In the genomic region with DNA sequence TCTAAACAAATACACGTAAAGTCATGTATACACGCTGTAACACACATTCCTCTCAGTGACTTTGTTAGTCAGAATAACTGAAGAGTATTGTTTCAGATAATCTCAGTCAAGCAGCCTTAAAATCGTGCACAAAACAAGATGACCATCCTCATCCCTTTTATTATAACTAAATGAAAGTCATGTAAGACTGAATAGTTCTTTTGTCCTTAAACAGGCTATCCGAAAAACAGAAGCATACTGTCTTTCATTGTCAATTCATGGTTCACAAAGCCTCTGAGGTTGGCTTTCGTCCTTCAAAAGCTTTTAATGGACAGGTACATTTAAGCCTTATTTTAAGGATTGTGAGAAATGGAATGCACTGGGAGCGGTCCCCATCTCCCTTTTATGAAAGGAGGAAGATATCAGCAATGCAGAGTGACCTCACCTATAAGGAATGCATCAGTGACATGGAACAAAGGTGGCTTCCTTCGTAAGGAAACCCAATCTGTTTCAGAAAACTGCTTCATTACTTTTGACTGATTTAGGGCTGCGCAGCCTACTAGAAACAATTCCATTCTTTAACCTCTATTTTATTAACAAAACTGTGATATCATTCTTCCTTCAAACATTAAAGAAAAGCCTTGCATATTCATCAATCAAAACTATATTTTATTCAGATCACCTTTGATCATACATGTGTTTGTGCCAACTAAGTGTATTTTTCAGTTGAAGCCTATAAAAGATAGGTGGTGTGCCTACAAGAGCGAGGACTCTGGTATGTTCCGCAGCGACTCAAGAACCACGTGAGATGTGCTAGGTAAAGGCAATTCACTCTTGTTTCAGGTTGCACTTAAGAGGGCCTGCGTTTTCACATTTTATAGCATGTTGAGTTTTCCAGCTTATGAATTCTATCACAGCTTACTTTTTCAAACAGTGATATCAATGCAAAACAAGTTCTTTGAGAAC, we compare ENCODE assay signal across 15 cellular contexts. TPM values are rescaled to one million over a fixed set of nuclear protein-coding genes. Genes with fewer than 3 reads are reported as not detected.
DNase-seq lines count a peak whose midpoint lies in the region; ATAC-seq, FAIRE-seq and TF ChIP-seq lines count a peak whose summit lies in the region.
"Had no signal": no experiment of that assay in that cellular context is flagged by ENCODE, and none has a peak within 500 bp of the region (broad histone marks: within the 10 kb centered on the region; RNA-seq: fewer than 3 reads in every experiment).

No MANE protein-coding gene starts in this region.

- H3K27me3 ChIP-seq in PC-3 (ENCODE audit: low read length) (no peaks in the 10 kb centered on the region), H1 (replicated peaks in 1 of 4; ENCODE audit: control insufficient read depth in 3 of 4, extremely low read depth in 1 of 4, insufficient read depth in 3 of 4, low read length in 3 of 4) (no peaks in the 10 kb centered on the region), mesendoderm (ENCODE audit: insufficient read depth, low read length, poor library complexity) (no peaks in the 10 kb centered on the region)

- POLR2A ChIA-PET in PC-3 (lab: Charles Lee; ENCODE audit: unreplicated experiment) (interaction anchor here (0.7 kb wide), 1 partner anchor 17 kb away, joined by 6 read pairs; no protein-coding TSS in a partner anchor), H1 (lab: Charles Lee; ENCODE audit: partially characterized antibody) (interaction anchor here (3.0 kb wide), 1 partner anchor 18 kb away, joined by 11 read pairs; the partner anchor contains the start of gene SH3RF1)
- POLR2A ChIA-PET in naive thymus-derived CD8-positive, alpha-beta T cell (lab: Charles Lee), result no interaction called here

- peak overlapping the region; percentile 46 for H4K5ac ChIP-seq in H1 (ENCODE audit: insufficient read length, low read depth, low read length)
- no peak overlapping the region for H4K5ac ChIP-seq in mesendoderm (ENCODE audit: low read length)

- TF ChIP-seq RAD21 in H1 (IDR thresholded peaks at IDR 0.05 in 1 of 2, conservative IDR thresholded peaks at IDR 0.05 in 1 of 2; ENCODE audit: low read depth in 2 of 2, low read length in 2 of 2), result no peak

- WGBS in H1 (ENCODE audit: extremely low coverage in 1 of 2, insufficient coverage in 1 of 2, insufficient read length in 1 of 2, insufficient replicate concordance in 2 of 2, low coverage in 1 of 2, low lambda C conversion rate in 2 of 2, missing lambda C conversion rate in 1 of 2), 2 experiments, result 61% methylated on average over 13 of the region's 13 CpGs; no CpG with 5 or more reads in 1 of the 2 experiments
- no CpG with 5 or more reads among the region's 13 CpGs for WGBS in mesendoderm (ENCODE audit: extremely low coverage, insufficient coverage, low lambda C conversion rate)

- peak; percentile 60 for ATAC-seq in PC-3
- no peak for ATAC-seq in activated CD4-positive, CD25-positive, alpha-beta regulatory T cell treated with anti-CD3 and anti-CD28 coated beads, Interleukin-2, amount 50 U/mL, for 24 hours
- ATAC-seq in naive thymus-derived CD8-positive, alpha-beta T cell, result no peak

- H3K18ac ChIP-seq in H1 (ENCODE audit: extremely low read depth, low read length) (no peak overlapping the region), mesendoderm (ENCODE audit: low read length) (peak overlapping the region; percentile 30)

- H3K14ac ChIP-seq in H1 (ENCODE audit: insufficient read length), result no peak overlapping the region

- peak overlapping the region; percentile 86 for H3K27ac ChIP-seq in PC-3 (ENCODE audit: low read length)
- H3K27ac ChIP-seq in H1 (ENCODE audit: low read depth, low read length), result peak overlapping the region; percentile 36; the same call in 1 of the 2 replicates
- peak overlapping the region; percentile 26 for H3K27ac ChIP-seq in mesendoderm (ENCODE audit: low read depth, low read length)
- H3K27ac ChIP-seq: HL-60 had no signal

- H4K20me1 ChIP-seq in PC-3 (ENCODE audit: low read length), result no peaks in the 10 kb centered on the region
- H4K20me1 ChIP-seq in H1 (replicated peaks in 1 of 2; ENCODE audit: control insufficient read depth in 1 of 2, insufficient read depth in 2 of 2, low read length in 2 of 2), result no peaks in the 10 kb centered on the region

- peak; percentile 82 for FAIRE-seq in H1 (lab: Jason Lieb, UNC)
- FAIRE-seq: GM19239 had no signal

- peak overlapping the region; percentile 46; the same call in 1 of the 2 replicates for H2BK12ac ChIP-seq in H1 (ENCODE audit: low read depth, low read length)

- H3K27ac Mint-ChIP-seq in naive thymus-derived CD8-positive, alpha-beta T cell, result no peak overlapping the region
- H3K27ac Mint-ChIP-seq: activated naive CD4-positive, alpha-beta T cell treated with anti-CD3 and anti-CD28 coated beads for 36 hours had no signal

- H3K9me3 Mint-ChIP-seq in naive thymus-derived CD8-positive, alpha-beta T cell, result peaks cover 0 to 4% (median 0%) of the 10 kb centered on the region in 9 donors
- H3K9me3 Mint-ChIP-seq: activated naive CD4-positive, alpha-beta T cell treated with anti-CD3 and anti-CD28 coated beads for 36 hours had no signal

- no peak overlapping the region for H3K23ac ChIP-seq in H1 (ENCODE audit: insufficient read length)
- no peak overlapping the region for H3K23ac ChIP-seq in mesendoderm (ENCODE audit: low read length)

- H2BK5ac ChIP-seq in H1 (ENCODE audit: low read depth, low read length) (peak overlapping the region; percentile 48), mesendoderm (ENCODE audit: low read length) (peak overlapping the region; percentile 77)

- H2BK120ac ChIP-seq in H1 (replicated peaks; ENCODE audit: low read depth, low read length) (no peak overlapping the region), mesendoderm (ENCODE audit: low read depth, low read length) (peak overlapping the region; percentile 97)

- CTCF ChIA-PET in PC-3 (lab: Charles Lee) (interaction anchor here (0.5 kb wide), 1 partner anchor 147 kb away, joined by 4 read pairs; no protein-coding TSS in a partner anchor), H1 (lab: Charles Lee; ENCODE audit: partially characterized antibody) (interaction anchor here (1.7 kb wide), 1 partner anchor 13 kb away, joined by 4 read pairs; no protein-coding TSS in a partner anchor)

- TF ChIP-seq CTCF in PC-3 (conservative IDR thresholded peaks at IDR 0.05; ENCODE audit: low read depth, low read length) (no peak), H1 (IDR thresholded peaks at IDR 0.05; ENCODE audit: control extremely low read depth in 1 of 3, insufficient read depth in 1 of 3, low read depth in 1 of 3, low read length in 3 of 3) (no peak), GM20000 (IDR thresholded peaks at IDR 0.05; ENCODE audit: extremely low read depth, missing control alignments) (no peak)

- H3K36me3 Mint-ChIP-seq in naive thymus-derived CD8-positive, alpha-beta T cell, result no peaks in the 10 kb centered on the region

- no peak for TF ChIP-seq POLR2A in H1 (IDR thresholded peaks at IDR 0.05; ENCODE audit: control extremely low read depth in 1 of 2, low read depth in 2 of 2, low read length in 2 of 2)

- no peak overlapping the region for H4K91ac ChIP-seq in H1 (replicated peaks; ENCODE audit: insufficient read length, low read length)

- H3F3A ChIP-seq in PC-3 (ENCODE audit: low read length, unreplicated experiment), result peaks cover 5% of the 10 kb centered on the region

- no peaks in the 10 kb centered on the region for H3K9me2 ChIP-seq in PC-3 (replicated peaks; ENCODE audit: low read length)

- H3K4me3 ChIP-seq in PC-3 (ENCODE audit: low read length), result peak overlapping the region; percentile 38
- H3K4me3 ChIP-seq in H1 (ENCODE audit: extremely low read depth in 1 of 4, insufficient read depth in 2 of 4, low read depth in 3 of 4, low read length in 4 of 4), result peak overlapping the region in 2 of 4 experiments; percentile 1 to 19; a peak in 2 of 8 replicates
- H3K4me3 ChIP-seq in mesendoderm (ENCODE audit: low read length), result no peak overlapping the region

- DNase-seq in ACHN, result peak; percentile 78
- peak; percentile 91 for DNase-seq in PC-3
- DNase-seq in H1 (ENCODE audit: low read depth in 1 of 2, low spot score in 2 of 2), result no peak
- peak; percentile 92 for DNase-seq in mesendoderm
- no peak for DNase-seq in NCI-H446 treated with DMSO at 0.1 percent for 48 hours (lab: John Stamatoyannopoulos, UW)
- no peak for DNase-seq in naive thymus-derived CD8-positive, alpha-beta T cell
- DNase-seq in GM20000 (ENCODE audit: low spot score), result no peak
- DNase-seq: activated CD4-positive, CD25-positive, alpha-beta regulatory T cell; activated naive CD4-positive, alpha-beta T cell treated with anti-CD3 and anti-CD28 coated beads for 36 hours; effector CD4-positive, alpha-beta T cell; NCI-H1694; nucleus accumbens had no signal

- H3K9me3 ChIP-seq in PC-3 (ENCODE audit: low read length) (no peaks in the 10 kb centered on the region), H1 (ENCODE audit: insufficient read depth in 2 of 2, low read depth in 1 of 2, low read length in 1 of 2) (no peaks in the 10 kb centered on the region)

- H3K79me2 ChIP-seq in PC-3 (ENCODE audit: low read length), result peaks cover 98% of the 10 kb centered on the region
- peaks cover 3 to 78% of the 10 kb centered on the region in 2 experiments; a peak in 2 of 4 replicates for H3K79me2 ChIP-seq in H1 (ENCODE audit: control insufficient read depth in 1 of 2, insufficient read depth in 2 of 2, low read length in 2 of 2)
- H3K79me2 ChIP-seq in mesendoderm (ENCODE audit: control insufficient read depth, insufficient read depth, low read length), result peaks cover 40% of the 10 kb centered on the region

- H2BK15ac ChIP-seq in H1 (ENCODE audit: low read length), result no peak overlapping the region
- no peak overlapping the region for H2BK15ac ChIP-seq in mesendoderm (replicated peaks; ENCODE audit: low read depth)

- peak overlapping the region; percentile 71 for H3K4me2 ChIP-seq in PC-3 (ENCODE audit: low read length)
- H3K4me2 ChIP-seq in H1 (ENCODE audit: insufficient read depth in 1 of 2, low read depth in 2 of 2, low read length in 2 of 2), result peak overlapping the region; percentile 24 to 42
- peak overlapping the region; percentile 14 for H3K4me2 ChIP-seq in mesendoderm (ENCODE audit: low read length)

- TF ChIP-seq EP300 in H1 (IDR thresholded peaks at IDR 0.05; ENCODE audit: borderline replicate concordance in 1 of 2, low read depth in 2 of 2, low read length in 2 of 2), result no peak

- in situ Hi-C loops in ACHN (cut with HindIII; ENCODE audit: low pct_ligation_motif_present, low pct_unique_long_range_greater_than_20kb, low sequenced_read_pairs), result no loop called here

- H3K4me1 ChIP-seq in PC-3 (ENCODE audit: insufficient read depth, low read length) (peaks cover 74% of the 10 kb centered on the region), H1 (replicated peaks in 1 of 4; ENCODE audit: control insufficient read depth in 3 of 4, insufficient read depth in 4 of 4, low read length in 3 of 4) (peaks cover 0 to 20% (median 11%) of the 10 kb centered on the region in 4 experiments; a peak in 4 of 7 replicates), mesendoderm (ENCODE audit: control insufficient read depth, low read depth, low read length) (peaks cover 23% of the 10 kb centered on the region)

- no peaks in the 10 kb centered on the region for H3K4me1 Mint-ChIP-seq in naive thymus-derived CD8-positive, alpha-beta T cell

- H2AK5ac ChIP-seq in H1 (ENCODE audit: low read depth, low read length), result no peak overlapping the region; the same call in 1 of the 2 replicates
- peak overlapping the region; percentile 64 for H2AK5ac ChIP-seq in mesendoderm (ENCODE audit: low read length)

- H3K36me3 ChIP-seq in PC-3 (ENCODE audit: low read depth, low read length) (no peaks in the 10 kb centered on the region), H1 (ENCODE audit: control insufficient read depth in 2 of 4, insufficient read depth in 4 of 4, low read length in 3 of 4) (no peaks in the 10 kb centered on the region), mesendoderm (ENCODE audit: control insufficient read depth, insufficient read depth, low read length) (no peaks in the 10 kb centered on the region)

- intact Hi-C loops in PC-3 (cut with micrococcal nuclease), result loop anchor here (1.0 kb wide), 1 partner anchor 18 kb away; no protein-coding TSS in a partner anchor

- H3K4me3 Mint-ChIP-seq in naive thymus-derived CD8-positive, alpha-beta T cell, result no peak overlapping the region
- H3K4me3 Mint-ChIP-seq: activated naive CD4-positive, alpha-beta T cell treated with anti-CD3 and anti-CD28 coated beads for 36 hours had no signal

- BruUV-seq in PC-3 (replicated peaks; lab: Mats Ljungman, UMichigan), result TSS peak; percentile 81

- no peak overlapping the region for H3K56ac ChIP-seq in H1 (replicated peaks; ENCODE audit: insufficient read length, low read depth, low read length)
- H3K56ac ChIP-seq in mesendoderm (ENCODE audit: low read length), result peak overlapping the region; percentile 66

- H2BK20ac ChIP-seq in H1 (ENCODE audit: low read length), result no peak overlapping the region

- H3K23me2 ChIP-seq in H1 (ENCODE audit: low read depth, low read length), result no peaks in the 10 kb centered on the region; the same call in 1 of the 2 replicates

- H2AFZ ChIP-seq in PC-3 (ENCODE audit: low read length) (no peak overlapping the region), H1 (ENCODE audit: low read length) (no peak overlapping the region)

- peak overlapping the region; percentile 17; the same call in 1 of the 2 replicates for H3K9ac ChIP-seq in PC-3 (ENCODE audit: low read length)
- H3K9ac ChIP-seq in H1 (replicated peaks in 1 of 4; ENCODE audit: extremely low read depth in 1 of 4, low read depth in 3 of 4, low read length in 3 of 4), result peak overlapping the region in 1 of 4 experiments; percentile 8; a peak in 1 of 7 replicates
- peak overlapping the region; percentile 19 for H3K9ac ChIP-seq in mesendoderm (ENCODE audit: low read length)

- H3K27me3 Mint-ChIP-seq in naive thymus-derived CD8-positive, alpha-beta T cell, result peaks cover 4 to 22% (median 10%) of the 10 kb centered on the region in 5 donors

- H4K8ac ChIP-seq in H1 (ENCODE audit: extremely low read depth, insufficient read depth, low read length) (no peak overlapping the region), mesendoderm (ENCODE audit: low read depth, low read length) (no peak overlapping the region)

- H3K79me1 ChIP-seq in H1 (ENCODE audit: low read depth, low read length), result no peaks in the 10 kb centered on the region; the same call in none of the 2 replicates
- H3K79me1 ChIP-seq in mesendoderm (ENCODE audit: low read length), result peaks cover 5% of the 10 kb centered on the region

- H3K4ac ChIP-seq in H1 (replicated peaks; ENCODE audit: insufficient read length, low read depth, low read length) (no peak overlapping the region), mesendoderm (ENCODE audit: low read depth, low read length) (peak overlapping the region; percentile 70)

RNA-seq across cellular contexts. Expression of gene SH3RF1, which starts 19.2 kb away (rescaled TPM):
- 20.2 and 21.0 TPM in 2 replicates for total RNA-seq in PC-3 (2014; rRNA removed)
- 14.2 and 15.1 TPM in 2 replicates for total RNA-seq in H1 (2021; fragmentation: NEBNext Ultra II Directional; extraction: Animal tissue kit (Norgen Biotek cat#: 25700))
- 6.9 and 9.4 TPM in 2 replicates for polyA plus RNA-seq in H1 (2011; rRNA removed)
- polyA plus RNA-seq in H1 (2011; cell fraction: cytosol; rRNA removed), result 3.9 TPM
- polyA plus RNA-seq in H1 (2011; cell fraction: nucleus; rRNA removed), result 13.3 TPM
- 6.8 to 8.9 TPM (median 6.9 TPM) in 4 replicates for polyA plus RNA-seq in H1 (2012, experiment 1 of 2)
- polyA plus RNA-seq in H1 (2012, experiment 2 of 2), result 1.9 TPM
- 6.7 TPM for polyA plus RNA-seq in H1 (2013, experiment 1 of 2)
- polyA plus RNA-seq in H1 (2013, experiment 2 of 2), result 6.9 TPM
- 36.6 and 41.2 TPM in 2 replicates for polyA minus RNA-seq in H1 (2011; rRNA and poly(A)+ RNA removed)
- polyA minus RNA-seq in H1 (2011; cell fraction: cytosol; rRNA and poly(A)+ RNA removed), result 8.7 TPM
- 31.0 TPM for polyA minus RNA-seq in H1 (2011; cell fraction: nucleus; rRNA and poly(A)+ RNA removed)
- polyA plus RNA-seq in mesendoderm (2013, experiment 1 of 2), result 10.7 TPM
- 10.5 TPM for polyA plus RNA-seq in mesendoderm (2013, experiment 2 of 2)
- under 1 TPM in 1 of 2 experiments, not detected in 1; 0.16 TPM for total RNA-seq in naive thymus-derived CD8-positive, alpha-beta T cell
- polyA plus RNA-seq in naive thymus-derived CD8-positive, alpha-beta T cell, result not detected

Comparison
In these comparisons a context has a peak if more than half of its experiments do, and no peak if none do; other contexts are left out.
1. DNase-seq: peak in ACHN (single experiment), PC-3 (single experiment) and mesendoderm (single experiment); none in H1 (0 of 2), NCI-H446 treated with DMSO at 0.1 percent for 48 hours (single experiment), naive thymus-derived CD8-positive, alpha-beta T cell (0 of 10) and GM20000 (single experiment).
2. H3K27ac ChIP-seq: peak in every context shown above with its lines; median percentile 86 in PC-3; 36 in H1; 26 in mesendoderm.
3. H3K4me2 ChIP-seq: peak in every context shown above with its lines; median percentile 71 in PC-3; 33 in H1; 14 in mesendoderm.
4. RNA of gene SH3RF1, which starts 19.2 kb away (total RNA-seq): 20.2 to 21.0 TPM in PC-3 and 14.2 to 15.1 TPM in H1; 0.16 TPM in naive thymus-derived CD8-positive, alpha-beta T cell; every median in the first group is over 10 times any median in the second.